11 cellular contexts compared by ENCODE assay signal in genomic region chr3:112647122-112647521, GRCh38. TPM values are rescaled to one million over a fixed set of nuclear protein-coding genes. Genes with fewer than 3 reads are reported as not detected.
DNase-seq lines count a peak whose midpoint lies in the region; ATAC-seq and TF ChIP-seq lines count a peak whose summit lies in the region.
"Had no signal": no experiment of that assay in that cellular context is flagged by ENCODE, and none has a peak within 500 bp of the region (broad histone marks: within the 10 kb centered on the region; RNA-seq: fewer than 3 reads in every experiment).

No MANE protein-coding gene starts in this region.

- CTCF ChIA-PET in HCT116 (lab: Charles Lee) = interaction anchor here (0.9 kb wide), 1 partner anchor 88 kb away, joined by 3 read pairs; no protein-coding TSS in a partner anchor

- H3K4me2 ChIP-seq in HCT116 (ENCODE audit: low read length) (no peak overlapping the region), skeletal muscle satellite cell (ENCODE audit: low read length) (peak overlapping the region; percentile 60)
- H3K4me2 ChIP-seq: KMS-11 had no signal

- intact Hi-C loops in HCT116 (cut with micrococcal nuclease) = loop anchor here (10.0 kb wide), 2 partner anchors 388 to 978 kb away; no protein-coding TSS in a partner anchor

- no peaks in the 10 kb centered on the region for H3K79me2 ChIP-seq in HCT116 (ENCODE audit: insufficient read depth, low read length)

- TF ChIP-seq CTCF in HCT116 (IDR thresholded peaks at IDR 0.05 in 2 of 3, conservative IDR thresholded peaks at IDR 0.05 in 1 of 3; ENCODE audit: borderline replicate concordance in 1 of 3, insufficient read depth in 1 of 3, low read depth in 2 of 3, low read length in 2 of 3) = no peak
- TF ChIP-seq CTCF in right atrium auricular region (IDR thresholded peaks at IDR 0.05) = no peak

- H4K20me1 ChIP-seq in HCT116 (ENCODE audit: insufficient read depth) = no peaks in the 10 kb centered on the region

- H3K9me3 ChIP-seq in HCT116 (ENCODE audit: control insufficient read depth in 1 of 2, insufficient read depth in 1 of 2, low read depth in 1 of 2, low read length in 2 of 2) = no peaks in the 10 kb centered on the region
- H3K9me3 ChIP-seq in adipocyte (ENCODE audit: control insufficient read depth, low read length) = no peaks in the 10 kb centered on the region
- no peaks in the 10 kb centered on the region for H3K9me3 ChIP-seq in right atrium auricular region
- H3K9me3 ChIP-seq in skeletal muscle satellite cell (replicated peaks; ENCODE audit: low read length) = no peaks in the 10 kb centered on the region
- H3K9me3 ChIP-seq: vagina had no signal

- H2AFZ ChIP-seq in HCT116 (ENCODE audit: low read depth, low read length, poor library complexity, severe bottlenecking) = peak overlapping the region; percentile 18

- no peak for TF ChIP-seq RAD21 in HCT116 (IDR thresholded peaks at IDR 0.05; ENCODE audit: low read depth)

- H3K27me3 ChIP-seq in HCT116 (ENCODE audit: insufficient read depth, low read length) (no peaks in the 10 kb centered on the region), adipocyte (replicated peaks; ENCODE audit: control insufficient read depth, insufficient read depth, low read length) (no peaks in the 10 kb centered on the region), right atrium auricular region (no peaks in the 10 kb centered on the region), skeletal muscle satellite cell (ENCODE audit: control insufficient read depth, insufficient read depth, low read length) (no peaks in the 10 kb centered on the region)
- H3K27me3 ChIP-seq: vagina had no signal

- TF ChIP-seq POLR2A in HCT116 (IDR thresholded peaks at IDR 0.05; ENCODE audit: borderline replicate concordance, extremely low read depth, insufficient read depth, insufficient read length) (no peak), erythroblast (IDR thresholded peaks at IDR 0.05; ENCODE audit: low read length) (no peak)

- H3K4me1 ChIP-seq in HCT116 (ENCODE audit: control insufficient read depth in 1 of 2, insufficient read depth in 2 of 2, low read length in 2 of 2) (peaks cover 0 to 8% of the 10 kb centered on the region in 2 experiments; a peak in 2 of 4 replicates), adipocyte (ENCODE audit: control insufficient read depth, insufficient read depth, low read length) (peaks cover 81% of the 10 kb centered on the region), right atrium auricular region (peaks cover 0 to 27% of the 10 kb centered on the region in 2 donors), skeletal muscle satellite cell (ENCODE audit: control insufficient read depth, insufficient read depth, low read length) (peaks cover 76% of the 10 kb centered on the region)

- DNase-seq in HCT116 (ENCODE audit: low read depth, low spot score) = no peak
- peak; percentile 85 for DNase-seq in adipocyte (ENCODE audit: low read depth)
- DNase-seq in right atrium auricular region (ENCODE audit: low spot score) = peak; percentile 67
- no peak for DNase-seq in CD1c-positive myeloid dendritic cell (ENCODE audit: extremely low spot score)
- DNase-seq in stimulated activated naive CD8-positive, alpha-beta T cell treated with anti-CD3 and anti-CD28 coated beads, Interleukin-15, Interleukin-2, amounts not matched to agents 100 U/mL and 50 U/mL, for 24 hours = no peak
- no peak for DNase-seq in erythroblast (lab: John Stamatoyannopoulos, UW)
- DNase-seq: activated CD4-positive, alpha-beta T cell treated with anti-CD3 and anti-CD28 coated beads for 36 hours had no signal

- POLR2A ChIA-PET in HCT116 (lab: Charles Lee) = no interaction called here

- no peaks in the 10 kb centered on the region for H3K36me3 ChIP-seq in HCT116 (ENCODE audit: control insufficient read depth in 1 of 2, insufficient read depth in 2 of 2, low read length in 2 of 2)
- no peaks in the 10 kb centered on the region for H3K36me3 ChIP-seq in adipocyte (ENCODE audit: control insufficient read depth, insufficient read depth, low read length, severe bottlenecking)
- H3K36me3 ChIP-seq in right atrium auricular region = no peaks in the 10 kb centered on the region
- H3K36me3 ChIP-seq in skeletal muscle satellite cell (ENCODE audit: insufficient read depth, low read length) = no peaks in the 10 kb centered on the region
- H3K36me3 ChIP-seq: vagina had no signal

- H3K27ac ChIP-seq in HCT116 (ENCODE audit: low read depth, low read length) (no peak overlapping the region), right atrium auricular region (peak overlapping the region in 1 of 2 donors; percentile 33)
- H3K27ac ChIP-seq: KMS-11, vagina had no signal

- no peak overlapping the region for H3K4me3 ChIP-seq in HCT116 (replicated peaks in 1 of 2; ENCODE audit: low read depth in 1 of 2, low read length in 2 of 2)
- peak overlapping the region; percentile 30 for H3K4me3 ChIP-seq in adipocyte (ENCODE audit: low read length)
- H3K4me3 ChIP-seq in right atrium auricular region = no peak overlapping the region
- H3K4me3 ChIP-seq in skeletal muscle satellite cell (ENCODE audit: low read length) = peak overlapping the region; percentile 25
- H3K4me3 ChIP-seq: vagina had no signal

- ATAC-seq in HCT116 (no peak), GM18858 (IDR thresholded peaks at IDR 0.05; ENCODE audit: unreplicated experiment) (no peak)
- ATAC-seq in stimulated activated naive CD8-positive, alpha-beta T cell treated with anti-CD3 and anti-CD28 coated beads, Interleukin-15, Interleukin-2, amounts not matched to agents 100 U/mL and 50 U/mL, for 24 hours = no peak
- ATAC-seq: activated CD4-positive, alpha-beta T cell treated with anti-CD3 and anti-CD28 coated beads for 36 hours had no signal

- RAD21 ChIA-PET in HCT116 (lab: Charles Lee; ENCODE audit: low non-redundant PET in 1 of 2, low total read pairs in 2 of 2, uncharacterized antibody in 2 of 2, unreplicated experiment in 2 of 2) = no interaction called here

- H3K9ac ChIP-seq in HCT116 (ENCODE audit: low read length) = no peak overlapping the region
- peak overlapping the region; percentile 70 for H3K9ac ChIP-seq in adipocyte (ENCODE audit: low read length)
- H3K9ac ChIP-seq in skeletal muscle satellite cell (ENCODE audit: low read depth, low read length) = peak overlapping the region; percentile 66
- H3K9ac ChIP-seq: KMS-11 had no signal

- BruUV-seq in HCT116 (replicated peaks; lab: Mats Ljungman, UMichigan) = no TSS peak

- no peaks in the 10 kb centered on the region for H3K9me2 ChIP-seq in HCT116 (ENCODE audit: insufficient read depth)

TF ChIP-seq in HCT116, 20 proteins besides CTCF, POLR2A, EP300 and RAD21 (continues in another document):
- no peak for TF ChIP-seq CBX3 (IDR thresholded peaks at IDR 0.05; ENCODE audit: low read depth)
- TF ChIP-seq ZNF274 (IDR thresholded peaks at IDR 0.05; ENCODE audit: low read depth, low read length) = no peak
- TF ChIP-seq EZH2phosphoT487 (IDR thresholded peaks at IDR 0.05; ENCODE audit: borderline replicate concordance) = no peak
- no peak for TF ChIP-seq TCF7L2 (IDR thresholded peaks at IDR 0.05; ENCODE audit: borderline replicate concordance, extremely low read depth, insufficient read depth, insufficient read length)
- TF ChIP-seq SRF (IDR thresholded peaks at IDR 0.05; ENCODE audit: low read depth) = no peak
- no peak for TF ChIP-seq ATF3 (IDR thresholded peaks at IDR 0.05)
- TF ChIP-seq FOSL1 (IDR thresholded peaks at IDR 0.05; ENCODE audit: low read depth) = no peak
- TF ChIP-seq YY1 (IDR thresholded peaks at IDR 0.05; ENCODE audit: extremely low read depth, insufficient replicate concordance, low read depth, low read length) = no peak
- no peak for TF ChIP-seq ZFX (IDR thresholded peaks at IDR 0.05)
- TF ChIP-seq SIN3A (IDR thresholded peaks at IDR 0.05; ENCODE audit: low read depth) = no peak
- no peak for TF ChIP-seq MAX (IDR thresholded peaks at IDR 0.05)
- no peak for TF ChIP-seq POLR2AphosphoS5 (IDR thresholded peaks at IDR 0.05; ENCODE audit: low read depth, low read length)
- TF ChIP-seq ELF1 (IDR thresholded peaks at IDR 0.05; ENCODE audit: borderline replicate concordance, low read depth) = no peak
- TF ChIP-seq, protein P1, sequence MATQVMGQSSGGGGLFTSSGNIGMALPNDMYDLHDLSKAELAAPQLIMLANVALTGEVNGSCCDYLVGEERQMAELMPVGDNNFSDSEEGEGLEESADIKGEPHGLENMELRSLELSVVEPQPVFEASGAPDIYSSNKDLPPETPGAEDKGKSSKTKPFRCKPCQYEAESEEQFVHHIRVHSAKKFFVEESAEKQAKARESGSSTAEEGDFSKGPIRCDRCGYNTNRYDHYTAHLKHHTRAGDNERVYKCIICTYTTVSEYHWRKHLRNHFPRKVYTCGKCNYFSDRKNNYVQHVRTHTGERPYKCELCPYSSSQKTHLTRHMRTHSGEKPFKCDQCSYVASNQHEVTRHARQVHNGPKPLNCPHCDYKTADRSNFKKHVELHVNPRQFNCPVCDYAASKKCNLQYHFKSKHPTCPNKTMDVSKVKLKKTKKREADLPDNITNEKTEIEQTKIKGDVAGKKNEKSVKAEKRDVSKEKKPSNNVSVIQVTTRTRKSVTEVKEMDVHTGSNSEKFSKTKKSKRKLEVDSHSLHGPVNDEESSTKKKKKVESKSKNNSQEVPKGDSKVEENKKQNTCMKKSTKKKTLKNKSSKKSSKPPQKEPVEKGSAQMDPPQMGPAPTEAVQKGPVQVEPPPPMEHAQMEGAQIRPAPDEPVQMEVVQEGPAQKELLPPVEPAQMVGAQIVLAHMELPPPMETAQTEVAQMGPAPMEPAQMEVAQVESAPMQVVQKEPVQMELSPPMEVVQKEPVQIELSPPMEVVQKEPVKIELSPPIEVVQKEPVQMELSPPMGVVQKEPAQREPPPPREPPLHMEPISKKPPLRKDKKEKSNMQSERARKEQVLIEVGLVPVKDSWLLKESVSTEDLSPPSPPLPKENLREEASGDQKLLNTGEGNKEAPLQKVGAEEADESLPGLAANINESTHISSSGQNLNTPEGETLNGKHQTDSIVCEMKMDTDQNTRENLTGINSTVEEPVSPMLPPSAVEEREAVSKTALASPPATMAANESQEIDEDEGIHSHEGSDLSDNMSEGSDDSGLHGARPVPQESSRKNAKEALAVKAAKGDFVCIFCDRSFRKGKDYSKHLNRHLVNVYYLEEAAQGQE (IDR thresholded peaks at IDR 0.05; ENCODE audit: low read depth) = no peak

RNA-seq across cellular contexts. Expression of gene CCDC80, which starts 6.2 kb away (rescaled TPM):
- total RNA-seq in HCT116 (2021; ENCODE audit: unreplicated experiment) (1.7 TPM), right atrium auricular region (100 to 1,000 TPM in 1 of 2 donors, 10 to 100 TPM in 1; 94.4 to 206 TPM)
- polyA plus RNA-seq in HCT116 (2012) = 0.56 and 0.89 TPM in 2 replicates
- 232 and 249 TPM in 2 replicates for total RNA-seq in skeletal muscle satellite cell (2012; rRNA removed)
- total RNA-seq: activated CD4-positive, alpha-beta T cell treated with anti-CD3 and anti-CD28 coated beads for 36 hours had no signal

Comparison
In these comparisons a context has a peak if more than half of its experiments do, and no peak if none do; other contexts are left out.
1. DNase-seq: peak in adipocyte (single experiment) and right atrium auricular region (single experiment); none in HCT116 (single experiment), CD1c-positive myeloid dendritic cell (single experiment), stimulated activated naive CD8-positive, alpha-beta T cell treated with anti-CD3 and anti-CD28 coated beads, Interleukin-15, Interleukin-2, amounts not matched to agents 100 U/mL and 50 U/mL, for 24 hours (single experiment) and erythroblast (0 of 2).
2. H3K4me3 ChIP-seq: peak in adipocyte (single experiment) and skeletal muscle satellite cell (single experiment); none in HCT116 (0 of 2) and right atrium auricular region (0 of 2).
3. RNA of gene CCDC80, which starts 6.2 kb away (total RNA-seq): 94.4 to 206 TPM in right atrium auricular region; 1.7 TPM in HCT116 (single experiment); every median in the first group is over 10 times any median in the second.